ENCODE assay signal across 24 cellular contexts in genomic region chr4:76836860-76837564, GRCh38.
"Had no signal": no experiment of that assay in that cellular context is flagged by ENCODE, and none has a peak within 500 bp of the region (broad histone marks: within the 10 kb centered on the region; RNA-seq: fewer than 3 reads in every experiment).

No MANE protein-coding gene starts in this region.

- ATAC-seq: activated CD8-positive, alpha-beta memory T cell treated with anti-CD3 and anti-CD28 coated beads, Interleukin-2, amount 10 ng/mL, durations not matched to agents 7 days and 5 days; activated CD8-positive, alpha-beta T cell treated with anti-CD3 and anti-CD28 coated beads for 36 hours; activated naive CD8-positive, alpha-beta T cell treated with anti-CD3 and anti-CD28 coated beads, Interleukin-2, amount 50 U/mL, for 24 hours; body of pancreas; left colon; lower lobe of right lung; natural killer cell; T-helper 17 cell had no signal

- H3K36me3 ChIP-seq: cardiac muscle cell, esophagus squamous epithelium, heart right ventricle, lower lobe of right lung, sigmoid colon, upper lobe of left lung had no signal

- H3K27me3 ChIP-seq: body of pancreas, cardiac muscle cell, esophagus squamous epithelium, heart right ventricle, sigmoid colon, upper lobe of left lung had no signal

- H3K9me3 ChIP-seq: body of pancreas, esophagus squamous epithelium, sigmoid colon, upper lobe of left lung had no signal

- H3K27ac ChIP-seq: body of pancreas, cardiac muscle cell, esophagus squamous epithelium, heart right ventricle, lower lobe of right lung, sigmoid colon, upper lobe of left lung had no signal

- DNase-seq: activated CD4-positive, alpha-beta T cell treated with anti-CD3 and anti-CD28 coated beads for 48 hours; activated CD4-positive, CD25-positive, alpha-beta regulatory T cell; activated CD8-positive, alpha-beta memory T cell treated with anti-CD3 and anti-CD28 coated beads, Interleukin-2, amount 10 ng/mL, durations not matched to agents 7 days and 5 days; activated CD8-positive, alpha-beta T cell treated with anti-CD3 and anti-CD28 coated beads for 36 hours; activated effector memory CD4-positive, alpha-beta T cell treated with anti-CD3 and anti-CD28 coated beads, Interleukin-2, amount 50 U/mL, for 16 hours; activated naive CD4-positive, alpha-beta T cell treated with anti-CD3 and anti-CD28 coated beads, Interleukin-2, amount 50 U/mL, for 16 hours; activated naive CD8-positive, alpha-beta T cell treated with anti-CD3 and anti-CD28 coated beads, Interleukin-2, amount 50 U/mL, for 24 hours; activated T-cell treated with anti-CD3 and anti-CD28 coated beads for 4 hours; body of pancreas; cortex of kidney; endodermal cell; esophagus squamous epithelium; heart right ventricle; islet precursor cell; left colon; lower lobe of right lung; natural killer cell; retina; sigmoid colon; stimulated activated CD4-positive, alpha-beta T cell treated with anti-CD3 and anti-CD28 coated beads, Interleukin-2, amount 100 ng/mL, for 48 hours; stimulated activated naive CD4-positive, alpha-beta T cell treated with Interleukin-2 at 50 U/mL for 16 hours; T-helper 17 cell; upper lobe of left lung had no signal

- H3K4me1 ChIP-seq: sigmoid colon had no signal

- H3K4me3 ChIP-seq: body of pancreas, cardiac muscle cell, esophagus squamous epithelium, heart right ventricle, lower lobe of right lung, sigmoid colon, upper lobe of left lung had no signal
